ENCODE assay signal across 32 cellular contexts in genomic region chr22:43443072-43443471, GRCh38. TPM values are rescaled to one million over a fixed set of nuclear protein-coding genes. Genes with fewer than 3 reads are reported as not detected.
"Had no signal": no experiment of that assay in that cellular context is flagged by ENCODE, and none has a peak within 500 bp of the region (broad histone marks: within the 10 kb centered on the region; RNA-seq: fewer than 3 reads in every experiment).

No MANE protein-coding gene starts in this region.

- H3K27ac ChIP-seq: ascending aorta, Peyer's patch, SJSA1 had no signal

- H3K9me3 Mint-ChIP-seq: activated CD4-positive, alpha-beta T cell treated with anti-CD3 and anti-CD28 coated beads, Interleukin-2, amount 10 ng/mL, durations not matched to agents 24 days and 14 days; activated CD8-positive, alpha-beta T cell treated with anti-CD3 and anti-CD28 coated beads for 36 hours; activated naive CD8-positive, alpha-beta T cell treated with anti-CD3 and anti-CD28 coated beads for 36 hours; activated T-cell treated with anti-CD3 and anti-CD28 coated beads, Interleukin-2, amount 50 U/mL, for 72 hours; activated T-helper 17 cell treated with anti-CD3 and anti-CD28 coated beads, Interleukin-2, amount 50 U/mL, for 72 hours; T-helper 1 cell treated with Interleukin-12 subunit alpha and Interleukin-12 subunit beta and Interleukin-4 antibody, amounts not matched to agents 30 μg/mL and 1 μg/mL, for 36 hours; T-helper 2 cell treated with Interferon-gamma antibody and Interleukin-4, amounts not matched to agents 5 μg/mL and 100 μg/mL, for 36 hours had no signal

- H3K4me3 ChIP-seq: ascending aorta, Peyer's patch, SJSA1 had no signal

- ATAC-seq: activated CD8-positive, alpha-beta T cell treated with anti-CD3 and anti-CD28 coated beads for 36 hours; activated T-cell treated with anti-CD3 and anti-CD28 coated beads, Interleukin-2, amount 50 U/mL, for 72 hours; activated T-helper 17 cell treated with anti-CD3 and anti-CD28 coated beads, Interleukin-2, amount 50 U/mL, for 72 hours; PC-3 had no signal

- H3K27me3 Mint-ChIP-seq: activated CD4-positive, alpha-beta T cell treated with anti-CD3 and anti-CD28 coated beads, Interleukin-2, amount 10 ng/mL, durations not matched to agents 24 days and 14 days; activated naive CD8-positive, alpha-beta T cell treated with anti-CD3 and anti-CD28 coated beads for 36 hours had no signal

- H3K9me3 ChIP-seq: ascending aorta, Peyer's patch, SJSA1, SK-N-SH had no signal

- H3K27ac Mint-ChIP-seq: activated CD4-positive, alpha-beta T cell treated with anti-CD3 and anti-CD28 coated beads, Interleukin-2, amount 10 ng/mL, durations not matched to agents 24 days and 14 days; activated CD8-positive, alpha-beta T cell treated with anti-CD3 and anti-CD28 coated beads for 36 hours; activated naive CD8-positive, alpha-beta T cell treated with anti-CD3 and anti-CD28 coated beads for 36 hours; activated T-cell treated with anti-CD3 and anti-CD28 coated beads, Interleukin-2, amount 50 U/mL, for 72 hours; activated T-helper 17 cell treated with anti-CD3 and anti-CD28 coated beads, Interleukin-2, amount 50 U/mL, for 72 hours; T-helper 1 cell treated with Interleukin-12 subunit alpha and Interleukin-12 subunit beta and Interleukin-4 antibody, amounts not matched to agents 30 μg/mL and 1 μg/mL, for 36 hours; T-helper 2 cell treated with Interferon-gamma antibody and Interleukin-4, amounts not matched to agents 5 μg/mL and 100 μg/mL, for 36 hours had no signal

- H3K36me3 ChIP-seq: ascending aorta, Peyer's patch, SJSA1 had no signal

- H3K9ac ChIP-seq: SK-N-SH had no signal

- H3K4me1 Mint-ChIP-seq: activated CD4-positive, alpha-beta T cell treated with anti-CD3 and anti-CD28 coated beads, Interleukin-2, amount 10 ng/mL, durations not matched to agents 24 days and 14 days; activated naive CD8-positive, alpha-beta T cell treated with anti-CD3 and anti-CD28 coated beads for 36 hours; activated T-helper 17 cell treated with anti-CD3 and anti-CD28 coated beads, Interleukin-2, amount 50 U/mL, for 72 hours had no signal

- H3K4me1 ChIP-seq: ascending aorta, Peyer's patch, SJSA1 had no signal

- DNase-seq: activated CD4-positive, alpha-beta T cell treated with anti-CD3 and anti-CD28 coated beads, Interleukin-2, amount 10 ng/mL, durations not matched to agents 24 days and 14 days; activated CD4-positive, alpha-beta T cell treated with anti-CD3 and anti-CD28 coated beads, Interleukin-2, amount 50 U/mL, for 4 hours; activated CD8-positive, alpha-beta T cell treated with anti-CD3 and anti-CD28 coated beads for 36 hours; activated naive CD4-positive, alpha-beta T cell; activated naive CD4-positive, alpha-beta T cell treated with anti-CD3 and anti-CD28 coated beads, Interleukin-2, amount 50 U/mL, for 16 hours; activated naive CD8-positive, alpha-beta T cell treated with anti-CD3 and anti-CD28 coated beads for 36 hours; activated T-cell treated with anti-CD3 and anti-CD28 coated beads, Interleukin-2, amount 50 U/mL, for 1 hour; activated T-cell treated with anti-CD3 and anti-CD28 coated beads, Interleukin-2, amount 50 U/mL, for 72 hours; amniotic stem cell; caudate nucleus; Kasumi-1; MM.1S; MV-4-11; NCI-H1092; NCI-H1436 treated with DMSO at 0.1 percent for 48 hours; NCI-H1694 treated with DMSO at 0.1 percent for 48 hours; NCI-H2029; NCI-H345; NCI-H524 treated with DMSO at 0.1 percent for 48 hours; NK-92 treated with Interleukin-12 subunit alpha and Interleukin-12 subunit beta, amount 100 ng/mL, for 24 hours; PC-3; Peyer's patch; RPMI8226; SHP77 treated with DMSO at 0.1 percent for 48 hours; SK-N-SH had no signal

- H3K4me3 Mint-ChIP-seq: activated CD4-positive, alpha-beta T cell treated with anti-CD3 and anti-CD28 coated beads, Interleukin-2, amount 10 ng/mL, durations not matched to agents 24 days and 14 days; activated CD8-positive, alpha-beta T cell treated with anti-CD3 and anti-CD28 coated beads for 36 hours; activated naive CD8-positive, alpha-beta T cell treated with anti-CD3 and anti-CD28 coated beads for 36 hours; activated T-cell treated with anti-CD3 and anti-CD28 coated beads, Interleukin-2, amount 50 U/mL, for 72 hours; activated T-helper 17 cell treated with anti-CD3 and anti-CD28 coated beads, Interleukin-2, amount 50 U/mL, for 72 hours; T-helper 1 cell treated with Interleukin-12 subunit alpha and Interleukin-12 subunit beta and Interleukin-4 antibody, amounts not matched to agents 30 μg/mL and 1 μg/mL, for 36 hours; T-helper 2 cell treated with Interferon-gamma antibody and Interleukin-4, amounts not matched to agents 5 μg/mL and 100 μg/mL, for 36 hours had no signal

- H3K27me3 ChIP-seq: ascending aorta, Peyer's patch had no signal

- H3K36me3 Mint-ChIP-seq: activated naive CD8-positive, alpha-beta T cell treated with anti-CD3 and anti-CD28 coated beads for 36 hours had no signal

RNA-seq across cellular contexts. Expression of gene MPPED1, which starts 31.3 kb away (rescaled TPM):
- total RNA-seq: activated CD4-positive, alpha-beta T cell treated with anti-CD3 and anti-CD28 coated beads, Interleukin-2, amount 10 ng/mL, durations not matched to agents 24 days and 14 days; activated CD8-positive, alpha-beta memory T cell treated with anti-CD3 and anti-CD28 coated beads for 36 hours; activated CD8-positive, alpha-beta T cell treated with anti-CD3 and anti-CD28 coated beads for 36 hours; activated naive CD8-positive, alpha-beta T cell treated with anti-CD3 and anti-CD28 coated beads for 36 hours; activated T-cell treated with anti-CD3 and anti-CD28 coated beads, Interleukin-2, amount 50 U/mL, for 72 hours; activated T-helper 17 cell treated with anti-CD3 and anti-CD28 coated beads, Interleukin-2, amount 50 U/mL, for 72 hours; ascending aorta; NCI-H460; PC-3; Peyer's patch; SJSA1 had no signal
